In the genomic region with DNA sequence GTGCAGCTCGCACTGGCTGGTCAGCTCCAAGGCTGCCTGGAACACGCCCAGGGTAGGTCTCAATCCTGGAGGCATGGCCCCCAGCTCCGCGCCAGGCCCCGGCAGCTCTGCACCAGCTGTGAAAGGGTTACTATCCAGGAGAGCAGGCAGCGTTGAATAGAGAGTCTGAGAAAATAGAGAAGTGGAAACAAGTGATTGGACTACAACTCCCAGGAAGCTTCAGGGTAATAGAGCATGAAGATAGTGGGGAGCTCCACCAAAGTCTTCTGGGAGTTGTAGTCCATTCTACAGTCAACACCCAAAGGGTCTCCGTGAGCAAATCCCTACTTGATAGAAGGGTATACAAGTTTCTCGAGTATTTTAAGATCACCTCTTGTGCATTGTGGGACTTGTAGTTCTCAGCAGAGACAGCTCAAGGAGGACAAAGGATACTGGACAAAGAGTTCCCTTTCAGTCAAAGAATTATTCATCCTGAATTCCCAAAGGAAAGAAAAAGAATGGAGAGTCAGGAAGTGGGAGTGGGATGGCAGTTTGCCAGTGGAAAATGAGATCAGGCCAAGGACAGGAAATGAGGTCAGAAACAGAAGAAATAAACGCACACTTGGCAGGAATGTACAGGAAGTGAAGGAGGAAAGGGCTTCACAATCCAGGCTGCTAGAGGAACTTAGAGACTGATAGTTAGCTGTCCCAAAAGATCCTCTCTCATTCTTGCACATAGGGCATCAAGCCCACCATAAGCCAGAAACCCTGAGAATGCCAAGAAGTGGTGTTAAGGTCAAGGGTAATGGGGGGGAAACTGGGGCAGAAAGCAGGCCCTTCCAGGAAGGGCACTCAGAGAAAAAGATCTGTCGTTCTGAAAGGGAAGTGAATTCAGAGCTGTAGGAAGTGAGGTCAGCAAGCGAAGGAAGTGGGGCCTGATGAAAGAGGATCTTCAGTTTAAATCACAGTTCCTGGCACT, we compare ENCODE assay signal across 1 cellular context.
TF ChIP-seq lines count a peak whose summit lies in the region.

No MANE protein-coding gene starts in this region.

TF ChIP-seq in GM12878, 131 proteins besides CTCF, POLR2A, EP300 and RAD21 (continues in another document):
- TF ChIP-seq CREM (IDR thresholded peaks at IDR 0.05; ENCODE audit: low read depth), result peak; percentile 45; the same call in 1 of the 2 replicates
- TF ChIP-seq, protein P1, sequence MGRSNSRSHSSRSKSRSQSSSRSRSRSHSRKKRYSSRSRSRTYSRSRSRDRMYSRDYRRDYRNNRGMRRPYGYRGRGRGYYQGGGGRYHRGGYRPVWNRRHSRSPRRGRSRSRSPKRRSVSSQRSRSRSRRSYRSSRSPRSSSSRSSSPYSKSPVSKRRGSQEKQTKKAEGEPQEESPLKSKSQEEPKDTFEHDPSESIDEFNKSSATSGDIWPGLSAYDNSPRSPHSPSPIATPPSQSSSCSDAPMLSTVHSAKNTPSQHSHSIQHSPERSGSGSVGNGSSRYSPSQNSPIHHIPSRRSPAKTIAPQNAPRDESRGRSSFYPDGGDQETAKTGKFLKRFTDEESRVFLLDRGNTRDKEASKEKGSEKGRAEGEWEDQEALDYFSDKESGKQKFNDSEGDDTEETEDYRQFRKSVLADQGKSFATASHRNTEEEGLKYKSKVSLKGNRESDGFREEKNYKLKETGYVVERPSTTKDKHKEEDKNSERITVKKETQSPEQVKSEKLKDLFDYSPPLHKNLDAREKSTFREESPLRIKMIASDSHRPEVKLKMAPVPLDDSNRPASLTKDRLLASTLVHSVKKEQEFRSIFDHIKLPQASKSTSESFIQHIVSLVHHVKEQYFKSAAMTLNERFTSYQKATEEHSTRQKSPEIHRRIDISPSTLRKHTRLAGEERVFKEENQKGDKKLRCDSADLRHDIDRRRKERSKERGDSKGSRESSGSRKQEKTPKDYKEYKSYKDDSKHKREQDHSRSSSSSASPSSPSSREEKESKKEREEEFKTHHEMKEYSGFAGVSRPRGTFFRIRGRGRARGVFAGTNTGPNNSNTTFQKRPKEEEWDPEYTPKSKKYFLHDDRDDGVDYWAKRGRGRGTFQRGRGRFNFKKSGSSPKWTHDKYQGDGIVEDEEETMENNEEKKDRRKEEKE (IDR thresholded peaks at IDR 0.05), result no peak
- TF ChIP-seq NFXL1 (IDR thresholded peaks at IDR 0.05; ENCODE audit: borderline replicate concordance), result no peak
- TF ChIP-seq ZNF592 (IDR thresholded peaks at IDR 0.05), result no peak
- no peak for TF ChIP-seq SP1 (IDR thresholded peaks at IDR 0.05; ENCODE audit: low read depth, low read length)
- no peak for TF ChIP-seq NFYA (IDR thresholded peaks at IDR 0.05; ENCODE audit: borderline replicate concordance, low read depth, low read length)
- no peak for TF ChIP-seq GATAD2B (conservative IDR thresholded peaks at IDR 0.05; ENCODE audit: low read depth)
- no peak for TF ChIP-seq ZBED1 (IDR thresholded peaks at IDR 0.05; ENCODE audit: borderline replicate concordance)
- TF ChIP-seq HCFC1 (IDR thresholded peaks at IDR 0.05; ENCODE audit: low read length), result peak; percentile 90
- TF ChIP-seq HDAC2 (IDR thresholded peaks at IDR 0.05), result no peak
- TF ChIP-seq CHD4 (IDR thresholded peaks at IDR 0.05), result no peak
- TF ChIP-seq, protein P2, sequence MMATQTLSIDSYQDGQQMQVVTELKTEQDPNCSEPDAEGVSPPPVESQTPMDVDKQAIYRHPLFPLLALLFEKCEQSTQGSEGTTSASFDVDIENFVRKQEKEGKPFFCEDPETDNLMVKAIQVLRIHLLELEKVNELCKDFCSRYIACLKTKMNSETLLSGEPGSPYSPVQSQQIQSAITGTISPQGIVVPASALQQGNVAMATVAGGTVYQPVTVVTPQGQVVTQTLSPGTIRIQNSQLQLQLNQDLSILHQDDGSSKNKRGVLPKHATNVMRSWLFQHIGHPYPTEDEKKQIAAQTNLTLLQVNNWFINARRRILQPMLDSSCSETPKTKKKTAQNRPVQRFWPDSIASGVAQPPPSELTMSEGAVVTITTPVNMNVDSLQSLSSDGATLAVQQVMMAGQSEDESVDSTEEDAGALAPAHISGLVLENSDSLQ (IDR thresholded peaks at IDR 0.05), result no peak
- TF ChIP-seq, protein P3, sequence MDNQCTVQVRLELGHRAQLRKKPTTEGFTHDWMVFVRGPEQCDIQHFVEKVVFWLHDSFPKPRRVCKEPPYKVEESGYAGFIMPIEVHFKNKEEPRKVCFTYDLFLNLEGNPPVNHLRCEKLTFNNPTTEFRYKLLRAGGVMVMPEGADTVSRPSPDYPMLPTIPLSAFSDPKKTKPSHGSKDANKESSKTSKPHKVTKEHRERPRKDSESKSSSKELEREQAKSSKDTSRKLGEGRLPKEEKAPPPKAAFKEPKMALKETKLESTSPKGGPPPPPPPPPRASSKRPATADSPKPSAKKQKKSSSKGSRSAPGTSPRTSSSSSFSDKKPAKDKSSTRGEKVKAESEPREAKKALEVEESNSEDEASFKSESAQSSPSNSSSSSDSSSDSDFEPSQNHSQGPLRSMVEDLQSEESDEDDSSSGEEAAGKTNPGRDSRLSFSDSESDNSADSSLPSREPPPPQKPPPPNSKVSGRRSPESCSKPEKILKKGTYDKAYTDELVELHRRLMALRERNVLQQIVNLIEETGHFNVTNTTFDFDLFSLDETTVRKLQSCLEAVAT (IDR thresholded peaks at IDR 0.05), result no peak
- TF ChIP-seq SREBF1 (IDR thresholded peaks at IDR 0.05; ENCODE audit: low read length), result 0 out of 2 replicates have a peak, but pooled peaks have one; percentile 51
- TF ChIP-seq MAX (IDR thresholded peaks at IDR 0.05; ENCODE audit: low read depth, low read length), result no peak
- no peak for TF ChIP-seq GABPA (IDR thresholded peaks at IDR 0.05; ENCODE audit: low read depth)
- TF ChIP-seq ATF3 (IDR thresholded peaks at IDR 0.05; ENCODE audit: borderline replicate concordance, extremely low read depth, low read depth, low read length), result peak; percentile 51; the same call in 1 of the 2 replicates
- TF ChIP-seq IRF3 (IDR thresholded peaks at IDR 0.05), result no peak
- no peak for TF ChIP-seq WRNIP1 (IDR thresholded peaks at IDR 0.05; ENCODE audit: borderline replicate concordance, low read depth, low read length)
- 0 out of 2 replicates have a peak, but pooled peaks have one; percentile 43 for TF ChIP-seq IKZF1 (conservative IDR thresholded peaks at IDR 0.05)
- TF ChIP-seq ZBTB33 (IDR thresholded peaks at IDR 0.05), result no peak
- no peak for TF ChIP-seq HDAC6 (IDR thresholded peaks at IDR 0.05; ENCODE audit: unreplicated experiment)
- no peak for TF ChIP-seq RCOR1 (conservative IDR thresholded peaks at IDR 0.05; ENCODE audit: low read depth, low read length)
- no peak for TF ChIP-seq SREBF2 (IDR thresholded peaks at IDR 0.05; ENCODE audit: low read length)
- TF ChIP-seq BCL3 (IDR thresholded peaks at IDR 0.05; ENCODE audit: borderline replicate concordance, insufficient read depth, low read depth, low read length, poor library complexity, severe bottlenecking), result no peak
- no peak for TF ChIP-seq NFIC (IDR thresholded peaks at IDR 0.05; ENCODE audit: low read depth, low read length)
- TF ChIP-seq BCL11A (IDR thresholded peaks at IDR 0.05; ENCODE audit: low read depth, low read length), result no peak
- TF ChIP-seq RB1 (IDR thresholded peaks at IDR 0.05; ENCODE audit: borderline replicate concordance), result no peak
- TF ChIP-seq ATF7 (IDR thresholded peaks at IDR 0.05; ENCODE audit: low read depth), result no peak
- TF ChIP-seq ZNF687 (IDR thresholded peaks at IDR 0.05), result no peak
- no peak for TF ChIP-seq HDGF (IDR thresholded peaks at IDR 0.05)
- TF ChIP-seq SIN3A (IDR thresholded peaks at IDR 0.05; ENCODE audit: low read depth, low read length), result no peak
- TF ChIP-seq ZNF384 (IDR thresholded peaks at IDR 0.05; ENCODE audit: borderline replicate concordance, low read depth, low read length), result no peak
- TF ChIP-seq JUNB (IDR thresholded peaks at IDR 0.05), result no peak
- no peak for TF ChIP-seq PML (IDR thresholded peaks at IDR 0.05; ENCODE audit: low read length)
